ENCODE assay signal across 12 cellular contexts in the genomic region with DNA sequence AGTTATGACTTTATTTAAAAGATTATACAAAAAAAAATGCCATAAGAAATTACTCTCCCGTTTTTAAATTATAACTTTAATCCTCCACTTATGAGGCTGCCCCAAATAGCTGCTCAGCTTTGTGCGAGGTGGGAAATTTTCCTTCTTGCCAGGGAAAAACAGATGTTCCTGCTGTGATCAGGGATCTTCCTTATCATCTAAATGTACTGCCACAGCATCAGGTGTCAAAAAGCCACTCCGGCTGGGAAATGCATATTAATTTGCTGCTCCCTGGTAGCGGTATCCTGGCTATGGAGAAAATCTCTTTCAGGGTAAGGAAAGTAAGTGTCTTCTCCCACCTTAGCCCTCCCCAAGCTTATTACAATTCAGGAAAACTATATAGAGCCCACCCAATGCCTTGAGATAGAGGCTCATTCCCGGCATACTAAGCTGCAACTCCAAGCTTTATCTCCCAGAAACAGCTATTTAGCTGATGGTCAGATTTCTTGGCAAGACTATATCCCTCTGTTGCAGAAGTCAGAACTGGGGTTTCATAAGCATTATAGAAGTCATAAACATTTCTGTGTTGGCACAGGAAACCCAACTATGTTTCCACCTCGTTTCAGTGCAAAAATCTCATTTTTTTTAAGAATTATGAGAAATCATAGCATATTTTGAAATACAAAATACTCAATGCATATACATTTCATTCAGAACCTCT.
"Had no signal": no experiment of that assay in that cellular context is flagged by ENCODE, and none has a peak within 500 bp of the region (broad histone marks: within the 10 kb centered on the region; RNA-seq: fewer than 3 reads in every experiment).

No MANE protein-coding gene starts in this region.

- H3K9me3 ChIP-seq: adrenal gland, thoracic aorta had no signal

- FAIRE-seq: colon had no signal

- H3K4me1 Mint-ChIP-seq: activated CD4-positive, alpha-beta memory T cell treated with anti-CD3 and anti-CD28 coated beads, Interleukin-2, amount 10 ng/mL, durations not matched to agents 7 days and 5 days had no signal

- H3K4me3 ChIP-seq: adrenal gland, lung, neural progenitor cell, thoracic aorta had no signal

- H3K27me3 Mint-ChIP-seq: activated CD4-positive, alpha-beta memory T cell treated with anti-CD3 and anti-CD28 coated beads, Interleukin-2, amount 10 ng/mL, durations not matched to agents 7 days and 5 days had no signal

- H3K27me3 ChIP-seq: adrenal gland, neural progenitor cell had no signal

- H3K9me3 Mint-ChIP-seq: activated CD4-positive, alpha-beta memory T cell treated with anti-CD3 and anti-CD28 coated beads, Interleukin-2, amount 10 ng/mL, durations not matched to agents 7 days and 5 days; activated T-cell treated with anti-CD3 and anti-CD28 coated beads, Interleukin-2, amount 50 U/mL, for 24 hours; WTC11 had no signal

- H3K4me1 ChIP-seq: adrenal gland, neural progenitor cell had no signal

- ATAC-seq: sciatic nerve, WTC11 had no signal

- H3K36me3 Mint-ChIP-seq: WTC11 had no signal

- H3K9ac ChIP-seq: neural progenitor cell had no signal

- H3K4me3 Mint-ChIP-seq: activated CD4-positive, alpha-beta memory T cell treated with anti-CD3 and anti-CD28 coated beads, Interleukin-2, amount 10 ng/mL, durations not matched to agents 7 days and 5 days; activated T-cell treated with anti-CD3 and anti-CD28 coated beads, Interleukin-2, amount 50 U/mL, for 24 hours; neural progenitor cell; WTC11 had no signal

- H2AFZ ChIP-seq: neural progenitor cell had no signal

- H3K27ac Mint-ChIP-seq: activated CD4-positive, alpha-beta memory T cell treated with anti-CD3 and anti-CD28 coated beads, Interleukin-2, amount 10 ng/mL, durations not matched to agents 7 days and 5 days; activated T-cell treated with anti-CD3 and anti-CD28 coated beads, Interleukin-2, amount 50 U/mL, for 24 hours; neural progenitor cell; WTC11 had no signal

- H3K36me3 ChIP-seq: adrenal gland, neural progenitor cell, thoracic aorta had no signal

- DNase-seq: activated CD4-positive, alpha-beta memory T cell treated with anti-CD3 and anti-CD28 coated beads, Interleukin-2, amount 10 ng/mL, durations not matched to agents 7 days and 5 days; activated CD4-positive, alpha-beta T cell treated with anti-CD3 and anti-CD28 coated beads for 4 hours; activated naive CD4-positive, alpha-beta T cell treated with anti-CD3 and anti-CD28 coated beads, Interleukin-2, amount 50 U/mL, for 16 hours; activated T-cell treated with anti-CD3 and anti-CD28 coated beads, Interleukin-2, amount 50 U/mL, for 24 hours; adrenal gland; islet precursor cell had no signal

- H3K4me2 ChIP-seq: neural progenitor cell had no signal

- H3K27ac ChIP-seq: adrenal gland, neural progenitor cell, thoracic aorta had no signal
